ENCODE assay signal across 12 cellular contexts in the genomic region with DNA sequence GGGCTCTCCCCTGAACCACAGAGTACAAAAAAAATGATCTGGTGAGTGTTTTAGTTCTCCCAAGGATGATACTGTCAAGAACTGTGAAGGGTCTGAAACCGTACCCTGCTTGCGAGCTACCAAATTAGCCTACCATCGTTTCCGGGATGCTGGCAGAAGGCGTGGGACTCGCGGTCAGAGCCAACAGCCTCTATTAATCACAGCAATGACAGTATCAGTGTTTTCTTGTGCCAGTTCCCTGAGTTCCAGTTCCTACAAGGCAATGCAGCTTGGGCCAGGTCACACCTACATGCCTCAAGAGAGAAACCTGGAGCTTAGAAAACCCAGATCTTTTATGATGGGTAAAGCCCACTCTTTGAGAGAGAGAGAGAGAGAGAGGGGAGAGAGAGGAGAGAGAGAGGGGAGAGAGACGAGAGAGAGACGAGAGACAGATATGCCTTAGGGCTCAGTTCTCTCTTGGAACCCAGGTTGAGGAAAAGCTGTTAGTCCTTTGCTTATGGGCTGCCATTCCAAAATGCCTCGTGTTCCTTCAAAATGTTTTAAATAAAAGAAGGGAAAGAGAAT.
DNase-seq lines count a peak whose midpoint lies in the region; ATAC-seq and TF ChIP-seq lines count a peak whose summit lies in the region.
"Had no signal": no experiment of that assay in that cellular context is flagged by ENCODE, and none has a peak within 500 bp of the region (broad histone marks: within the 10 kb centered on the region; RNA-seq: fewer than 3 reads in every experiment).

No MANE protein-coding gene starts in this region.

- no peak overlapping the region for H3K4ac ChIP-seq in neuronal stem cell (ENCODE audit: low read length)

- H3K18ac ChIP-seq in neuronal stem cell (ENCODE audit: low read length) = no peak overlapping the region

- no peaks in the 10 kb centered on the region for H3K9me3 Mint-ChIP-seq in activated T-cell treated with anti-CD3 and anti-CD28 coated beads, Interleukin-2, amount 50 U/mL, for 72 hours

- peaks cover 69% of the 10 kb centered on the region for H3K4me1 Mint-ChIP-seq in activated T-cell treated with anti-CD3 and anti-CD28 coated beads, Interleukin-2, amount 50 U/mL, for 72 hours (ENCODE audit: low read depth)

- H3K27ac Mint-ChIP-seq in activated T-cell treated with anti-CD3 and anti-CD28 coated beads, Interleukin-2, amount 50 U/mL, for 72 hours = peak overlapping the region; percentile 55

- H4K20me1 ChIP-seq in OCI-LY3 (ENCODE audit: insufficient read depth, low read length) = peaks cover 11% of the 10 kb centered on the region; the same call in 1 of the 2 replicates

- no peak for ATAC-seq in activated T-cell treated with anti-CD3 and anti-CD28 coated beads, Interleukin-2, amount 50 U/mL, for 72 hours (replicated peaks in 1 of 2)
- peak; percentile 71 for ATAC-seq in left ventricle myocardium superior

- H3K27me3 Mint-ChIP-seq in activated T-cell treated with anti-CD3 and anti-CD28 coated beads, Interleukin-2, amount 50 U/mL, for 72 hours (ENCODE audit: low read depth) = no peaks in the 10 kb centered on the region

- no peak overlapping the region for H2BK15ac ChIP-seq in neuronal stem cell (ENCODE audit: low read length)

- no peak overlapping the region for H2AFZ ChIP-seq in OCI-LY3 (ENCODE audit: low read depth, low read length)
- no peak overlapping the region for H2AFZ ChIP-seq in neuronal stem cell (ENCODE audit: low read length)

- H3K4me2 ChIP-seq in OCI-LY3 (ENCODE audit: low read length) (peak overlapping the region; percentile 72), neuronal stem cell (ENCODE audit: insufficient read depth, low read length, poor library complexity, severe bottlenecking) (no peak overlapping the region)

- H3K4me1 ChIP-seq in OCI-LY3 (ENCODE audit: low read length) (peaks cover 61% of the 10 kb centered on the region), skeletal muscle tissue (ENCODE audit: control insufficient read depth in 3 of 3, insufficient read depth in 3 of 3, low read length in 3 of 3) (peaks cover 51 to 58% (median 55%) of the 10 kb centered on the region in 3 donors), neuronal stem cell (ENCODE audit: control insufficient read depth in 2 of 2, insufficient read depth in 1 of 2, low read depth in 1 of 2, low read length in 2 of 2) (peaks cover 0 to 3% of the 10 kb centered on the region in 2 donors)

- no peak for TF ChIP-seq CTCF in OCI-LY3 (IDR thresholded peaks at IDR 0.05; ENCODE audit: low read depth, low read length)

- H3K27ac ChIP-seq in OCI-LY3 (ENCODE audit: low read length) = no peak overlapping the region; the same call in 1 of the 2 replicates
- H3K27ac ChIP-seq in skeletal muscle tissue (ENCODE audit: low read depth, low read length) = peak overlapping the region; percentile 61
- no peak overlapping the region for H3K27ac ChIP-seq in neuronal stem cell (replicated peaks; ENCODE audit: low read length)

- no peak overlapping the region for H2BK5ac ChIP-seq in neuronal stem cell (ENCODE audit: low read length)

- H4K91ac ChIP-seq in neuronal stem cell (ENCODE audit: low read depth, low read length, poor library complexity) = no peak overlapping the region

- H3K79me2 ChIP-seq in OCI-LY3 (ENCODE audit: low read length) = no peaks in the 10 kb centered on the region

- H3K27me3 ChIP-seq in OCI-LY3 (ENCODE audit: low read depth, low read length) (no peaks in the 10 kb centered on the region), skeletal muscle tissue (ENCODE audit: control insufficient read depth in 3 of 3, insufficient read depth in 3 of 3, low read length in 3 of 3) (no peaks in the 10 kb centered on the region), neuronal stem cell (ENCODE audit: control insufficient read depth in 3 of 3, insufficient read depth in 3 of 3, low read depth in 1 of 3, low read length in 3 of 3) (no peaks in the 10 kb centered on the region)

- peak overlapping the region; percentile 2; the same call in 1 of the 2 replicates for H3K9ac ChIP-seq in OCI-LY3 (ENCODE audit: low read length)
- no peak overlapping the region for H3K9ac ChIP-seq in skeletal muscle tissue (ENCODE audit: low read depth in 1 of 3, low read length in 3 of 3)
- no peak overlapping the region for H3K9ac ChIP-seq in neuronal stem cell (ENCODE audit: low read depth, low read length, poor library complexity)

- peaks cover 0 to 2% of the 10 kb centered on the region in 2 donors for H3K36me3 Mint-ChIP-seq in activated T-cell treated with anti-CD3 and anti-CD28 coated beads, Interleukin-2, amount 50 U/mL, for 72 hours (ENCODE audit: insufficient read depth in 2 of 2)

- no peak overlapping the region for H2AK5ac ChIP-seq in neuronal stem cell (ENCODE audit: low read depth, low read length)

- no peak overlapping the region for H3K23ac ChIP-seq in neuronal stem cell (ENCODE audit: low read depth, low read length, poor library complexity)

- H2BK120ac ChIP-seq in neuronal stem cell (ENCODE audit: low read depth, low read length) = no peak overlapping the region

- no peak overlapping the region for H4K8ac ChIP-seq in neuronal stem cell (ENCODE audit: low read depth, low read length)

- H3K4me3 Mint-ChIP-seq in activated T-cell treated with anti-CD3 and anti-CD28 coated beads, Interleukin-2, amount 50 U/mL, for 72 hours = peak overlapping the region; percentile 54 to 62

- intact Hi-C loops in left ventricle myocardium superior (cut with micrococcal nuclease) = no loop called here

- H3K36me3 ChIP-seq in OCI-LY3 (replicated peaks; ENCODE audit: low read depth, low read length) (no peaks in the 10 kb centered on the region), skeletal muscle tissue (ENCODE audit: control insufficient read depth in 3 of 3, insufficient read depth in 3 of 3, low read length in 3 of 3) (peaks cover 2 to 11% (median 4%) of the 10 kb centered on the region in 3 donors), neuronal stem cell (replicated peaks in 1 of 2; ENCODE audit: control insufficient read depth in 2 of 2, insufficient read depth in 2 of 2, low read length in 2 of 2) (no peaks in the 10 kb centered on the region)

- no peak overlapping the region for H3K14ac ChIP-seq in neuronal stem cell (ENCODE audit: low read length)

- no peak for DNase-seq in activated T-cell treated with anti-CD3 and anti-CD28 coated beads, Interleukin-2, amount 50 U/mL, for 72 hours
- no peak for DNase-seq in activated T-cell treated with anti-CD3 and anti-CD28 coated beads, Interleukin-2, amount 50 U/mL, for 1 hour
- peak; percentile 72 for DNase-seq in left ventricle myocardium superior
- no peak for DNase-seq in neuronal stem cell (ENCODE audit: low spot score)
- DNase-seq in NCI-H1436 treated with DMSO at 0.1 percent for 48 hours (lab: John Stamatoyannopoulos, UW) = no peak
- DNase-seq in OCI-M1 (lab: John Stamatoyannopoulos, UW) = no peak
- DNase-seq: effector memory CD4-positive, alpha-beta T cell; KG1; occipital lobe; T-helper 9 cell had no signal

- H3K9me3 ChIP-seq in OCI-LY3 (ENCODE audit: insufficient read depth, low read length) (no peaks in the 10 kb centered on the region), skeletal muscle tissue (ENCODE audit: control insufficient read depth in 3 of 3, low read length in 3 of 3) (no peaks in the 10 kb centered on the region), neuronal stem cell (replicated peaks in 1 of 2; ENCODE audit: control insufficient read depth in 2 of 2, insufficient read depth in 1 of 2, low read depth in 1 of 2, low read length in 2 of 2) (no peaks in the 10 kb centered on the region)

- no CpG with 5 or more reads among the region's 10 CpGs for WGBS in neuronal stem cell (ENCODE audit: extremely low coverage in 2 of 2, insufficient read length in 2 of 2, insufficient replicate concordance in 1 of 2), 2 donors

- no peak overlapping the region for H2BK12ac ChIP-seq in neuronal stem cell (ENCODE audit: low read length)

- no peaks in the 10 kb centered on the region for H3K79me1 ChIP-seq in neuronal stem cell (ENCODE audit: low read depth, low read length)

- H3K4me3 ChIP-seq in OCI-LY3 (ENCODE audit: low read length) (peak overlapping the region; percentile 50), skeletal muscle tissue (ENCODE audit: low read length in 3 of 3) (no peak overlapping the region), neuronal stem cell (ENCODE audit: low read length in 2 of 2) (no peak overlapping the region)
